1 cellular context compared by ENCODE assay signal in genomic region chr14:90256354-90257131, GRCh38.
A peak's percentile ranks its signal among the peaks of the same experiment; 100 is the strongest.
TF ChIP-seq lines count a peak whose summit lies in the region.

Gene PSMC1, plus strand, starts transcription at chr14:90256553. Its CDS starts 45 bp downstream, at chr14:90256598.

TF ChIP-seq in GM12878, 131 proteins besides CTCF, POLR2A, EP300 and RAD21 (continued from another document and continues in another):
- TF ChIP-seq ELK1 (IDR thresholded peaks at IDR 0.05; ENCODE audit: low read depth, low read length): peak; percentile 90
- no peak for TF ChIP-seq REST (IDR thresholded peaks at IDR 0.05; ENCODE audit: low read depth, low read length)
- peak; percentile 65; the same call in 1 of the 2 replicates for TF ChIP-seq NKRF (conservative IDR thresholded peaks at IDR 0.05)
- TF ChIP-seq HCFC1 (IDR thresholded peaks at IDR 0.05; ENCODE audit: low read length): peak; percentile 73
- TF ChIP-seq ZBTB11 (CRISPR knock-in tag; IDR thresholded peaks at IDR 0.05): peak; percentile 71
- no peak for TF ChIP-seq IRF4 (IDR thresholded peaks at IDR 0.05; ENCODE audit: low read depth, low read length)
- TF ChIP-seq FOXM1 (IDR thresholded peaks at IDR 0.05; ENCODE audit: low read depth, low read length): no peak
- no peak for TF ChIP-seq SRF (IDR thresholded peaks at IDR 0.05; ENCODE audit: low read depth in 2 of 2, low read length in 2 of 2)
- TF ChIP-seq NBN (IDR thresholded peaks at IDR 0.05): 0 out of 2 replicates have a peak, but pooled peaks have one; percentile 46
- TF ChIP-seq SIN3A (IDR thresholded peaks at IDR 0.05; ENCODE audit: low read depth, low read length): peak; percentile 75
- TF ChIP-seq NFXL1 (IDR thresholded peaks at IDR 0.05; ENCODE audit: borderline replicate concordance): no peak
- TF ChIP-seq IRF5 (IDR thresholded peaks at IDR 0.05; ENCODE audit: borderline replicate concordance): no peak
- TF ChIP-seq IKZF1 (conservative IDR thresholded peaks at IDR 0.05): 0 out of 2 replicates have a peak, but pooled peaks have one; percentile 31
- no peak for TF ChIP-seq ZNF274 (IDR thresholded peaks at IDR 0.05; ENCODE audit: insufficient read depth, insufficient read length)
- TF ChIP-seq ZNF592 (IDR thresholded peaks at IDR 0.05): no peak
- no peak for TF ChIP-seq NR2C2 (IDR thresholded peaks at IDR 0.05; ENCODE audit: borderline replicate concordance, control insufficient read depth, insufficient read length, low read depth)
- TF ChIP-seq YY1 (IDR thresholded peaks at IDR 0.05; ENCODE audit: low read depth, low read length): peak; percentile 89
- no peak for TF ChIP-seq SUPT20H (IDR thresholded peaks at IDR 0.05; ENCODE audit: borderline replicate concordance, control insufficient read depth, low read depth, low read length)
- peak; percentile 56 for TF ChIP-seq SP1 (IDR thresholded peaks at IDR 0.05; ENCODE audit: low read depth, low read length)
- no peak for TF ChIP-seq BMI1 (IDR thresholded peaks at IDR 0.05; ENCODE audit: borderline replicate concordance)
- no peak for TF ChIP-seq YBX1 (IDR thresholded peaks at IDR 0.05)
- no peak for TF ChIP-seq SMARCA5 (IDR thresholded peaks at IDR 0.05)
- TF ChIP-seq BCLAF1 (IDR thresholded peaks at IDR 0.05): no peak
- 0 out of 2 replicates have a peak, but pooled peaks have one; percentile 53 for TF ChIP-seq POLR2AphosphoS2 (IDR thresholded peaks at IDR 0.05; ENCODE audit: low read depth, low read length)
- no peak for TF ChIP-seq BRCA1 (IDR thresholded peaks at IDR 0.05; ENCODE audit: low read depth, low read length)
- TF ChIP-seq ATF3 (IDR thresholded peaks at IDR 0.05; ENCODE audit: borderline replicate concordance, extremely low read depth, low read depth, low read length): no peak
- TF ChIP-seq SMAD5 (IDR thresholded peaks at IDR 0.05; ENCODE audit: low read depth): no peak; the same call in 1 of the 2 replicates
- no peak for TF ChIP-seq NRF1 (conservative IDR thresholded peaks at IDR 0.05; ENCODE audit: low read depth, low read length)
- peak; percentile 47; the same call in 1 of the 2 replicates for TF ChIP-seq BACH1 (IDR thresholded peaks at IDR 0.05; ENCODE audit: borderline replicate concordance)
- TF ChIP-seq CEBPB (IDR thresholded peaks at IDR 0.05; ENCODE audit: borderline replicate concordance in 1 of 2, low read depth in 2 of 2, low read length in 2 of 2): no peak
- no peak; a peak in 1 of 4 replicates for TF ChIP-seq BHLHE40 (IDR thresholded peaks at IDR 0.05; ENCODE audit: borderline replicate concordance in 1 of 2, low read depth in 2 of 2, low read length in 1 of 2)
- TF ChIP-seq TBL1XR1 (IDR thresholded peaks at IDR 0.05; ENCODE audit: low read depth, low read length): no peak
- 0 out of 2 replicates have a peak, but pooled peaks have one; percentile 17 for TF ChIP-seq NFIC (IDR thresholded peaks at IDR 0.05; ENCODE audit: low read depth, low read length)
